Comparison of ENCODE assay signal across 20 cellular contexts in the genomic region with DNA sequence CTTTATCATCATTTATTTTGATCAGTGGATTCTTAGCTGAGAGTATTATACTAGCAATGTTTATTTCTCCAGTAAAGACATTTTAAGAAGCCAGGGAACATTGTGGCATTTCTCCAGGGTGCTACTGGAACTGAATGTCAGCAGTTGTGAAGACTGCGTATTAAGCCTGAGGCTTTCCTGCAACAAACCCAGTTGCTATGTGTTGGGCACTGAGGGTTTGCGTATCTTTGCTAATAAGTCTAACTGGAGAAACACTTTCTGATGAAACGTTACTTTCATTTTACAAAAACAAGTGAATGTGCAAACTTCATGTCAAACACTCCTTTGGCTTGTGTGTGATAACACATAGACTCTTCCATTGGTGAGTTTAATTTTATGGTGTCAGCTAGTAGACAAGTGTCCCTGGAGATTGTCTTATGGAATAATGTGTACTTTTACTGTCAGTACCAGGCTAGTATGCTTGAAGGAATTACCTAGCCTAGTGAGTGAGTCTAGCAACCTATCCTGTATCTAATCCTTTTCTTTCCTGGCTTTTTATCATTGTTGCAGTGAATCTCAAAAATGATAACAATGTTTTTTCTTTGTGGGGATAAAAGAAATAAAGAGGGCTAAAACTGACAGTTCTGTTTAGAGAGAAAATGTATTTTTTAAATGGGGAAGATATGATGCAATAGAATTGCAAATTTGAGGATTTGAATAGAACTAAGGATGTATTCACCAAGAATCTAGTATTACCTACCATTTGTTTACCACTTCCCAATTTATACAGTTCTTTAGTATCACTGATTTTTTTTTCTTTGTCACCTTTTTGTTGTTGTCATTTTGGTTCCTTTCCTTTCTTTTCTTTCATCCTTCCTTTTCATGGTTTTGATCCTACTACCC.
DNase-seq lines count a peak whose midpoint lies in the region; ATAC-seq, FAIRE-seq and TF ChIP-seq lines count a peak whose summit lies in the region.
"Had no signal": no experiment of that assay in that cellular context is flagged by ENCODE, and none has a peak within 500 bp of the region (broad histone marks: within the 10 kb centered on the region; RNA-seq: fewer than 3 reads in every experiment).

No MANE protein-coding gene starts in this region.

- peaks cover 28% of the 10 kb centered on the region for H3K4me1 Mint-ChIP-seq in activated naive CD8-positive, alpha-beta T cell treated with anti-CD3 and anti-CD28 coated beads for 36 hours
- H3K4me1 Mint-ChIP-seq in stimulated activated naive B cell treated with anti-CD40 and anti-IgM and Interleukin-4, amounts not matched to agents 10 μg/mL and 1 μg/mL and 100 μg/mL, for 72 hours: no peaks in the 10 kb centered on the region

- no peak overlapping the region for H3K4me3 ChIP-seq in ascending aorta
- H3K4me3 ChIP-seq: dorsolateral prefrontal cortex, GM23248, lung, SJSA1, upper lobe of left lung had no signal

- ATAC-seq in activated naive CD4-positive, alpha-beta T cell treated with anti-CD3 and anti-CD28 coated beads, Interleukin-2, amount 50 U/mL, for 72 hours: no peak
- no peak for ATAC-seq in stimulated activated naive B cell treated with anti-CD40 and anti-IgM and Interleukin-4, amounts not matched to agents 10 μg/mL and 1 μg/mL and 100 μg/mL, for 72 hours (replicated peaks)
- no peak for ATAC-seq in HG02852 (IDR thresholded peaks at IDR 0.05; ENCODE audit: unreplicated experiment)
- ATAC-seq: natural killer cell, PC-3 had no signal

- TF ChIP-seq CTCF in ascending aorta (IDR thresholded peaks at IDR 0.05): no peak

- H3K36me3 Mint-ChIP-seq in activated naive CD4-positive, alpha-beta T cell treated with anti-CD3 and anti-CD28 coated beads, Interleukin-2, amount 50 U/mL, for 72 hours: peaks cover 12 to 17% of the 10 kb centered on the region in 2 donors
- peaks cover 50% of the 10 kb centered on the region for H3K36me3 Mint-ChIP-seq in activated naive CD8-positive, alpha-beta T cell treated with anti-CD3 and anti-CD28 coated beads for 36 hours
- peaks cover 50 to 77% of the 10 kb centered on the region in 2 donors for H3K36me3 Mint-ChIP-seq in stimulated activated naive B cell treated with anti-CD40 and anti-IgM and Interleukin-4, amounts not matched to agents 10 μg/mL and 1 μg/mL and 100 μg/mL, for 72 hours

- DNase-seq in activated naive CD4-positive, alpha-beta T cell treated with anti-CD3 and anti-CD28 coated beads, Interleukin-2, amount 50 U/mL, for 72 hours (ENCODE audit: low spot score in 2 of 2): no peak
- DNase-seq in activated naive CD4-positive, alpha-beta T cell treated with Interleukin-2 at 50 U/mL for 16 hours: no peak
- no peak for DNase-seq in activated naive CD8-positive, alpha-beta T cell treated with anti-CD3 and anti-CD28 coated beads for 36 hours
- no peak for DNase-seq in stimulated activated naive B cell treated with anti-CD40 and anti-IgM and Interleukin-4, amounts not matched to agents 10 μg/mL and 1 μg/mL and 100 μg/mL, for 72 hours
- DNase-seq in HuH-7 (ENCODE audit: low spot score) (no peak), ascending aorta (ENCODE audit: low spot score in 2 of 2) (no peak)
- DNase-seq: CD4-positive, alpha-beta T cell; dorsolateral prefrontal cortex; GM23248; natural killer cell; NCI-H1694; NCI-H774; PC-3; T1000; upper lobe of left lung had no signal

- H3K9me3 Mint-ChIP-seq in activated naive CD4-positive, alpha-beta T cell treated with anti-CD3 and anti-CD28 coated beads, Interleukin-2, amount 50 U/mL, for 72 hours: no peaks in the 10 kb centered on the region
- H3K9me3 Mint-ChIP-seq in activated naive CD8-positive, alpha-beta T cell treated with anti-CD3 and anti-CD28 coated beads for 36 hours: no peaks in the 10 kb centered on the region
- H3K9me3 Mint-ChIP-seq in stimulated activated naive B cell treated with anti-CD40 and anti-IgM and Interleukin-4, amounts not matched to agents 10 μg/mL and 1 μg/mL and 100 μg/mL, for 72 hours: no peaks in the 10 kb centered on the region
- H3K9me3 Mint-ChIP-seq: CD4-positive, alpha-beta T cell; natural killer cell had no signal

- no peaks in the 10 kb centered on the region for H3K27me3 Mint-ChIP-seq in activated naive CD8-positive, alpha-beta T cell treated with anti-CD3 and anti-CD28 coated beads for 36 hours
- no peaks in the 10 kb centered on the region for H3K27me3 Mint-ChIP-seq in stimulated activated naive B cell treated with anti-CD40 and anti-IgM and Interleukin-4, amounts not matched to agents 10 μg/mL and 1 μg/mL and 100 μg/mL, for 72 hours
- H3K27me3 Mint-ChIP-seq: CD4-positive, alpha-beta T cell had no signal

- H3K4me3 Mint-ChIP-seq in activated naive CD8-positive, alpha-beta T cell treated with anti-CD3 and anti-CD28 coated beads for 36 hours: no peak overlapping the region
- no peak overlapping the region for H3K4me3 Mint-ChIP-seq in stimulated activated naive B cell treated with anti-CD40 and anti-IgM and Interleukin-4, amounts not matched to agents 10 μg/mL and 1 μg/mL and 100 μg/mL, for 72 hours
- H3K4me3 Mint-ChIP-seq: CD4-positive, alpha-beta T cell; natural killer cell had no signal

- no peak overlapping the region for H3K27ac ChIP-seq in ascending aorta
- H3K27ac ChIP-seq: dorsolateral prefrontal cortex, epithelial cell of prostate, GM23248, SJSA1, upper lobe of left lung had no signal

- H3K4me1 ChIP-seq in ascending aorta: no peaks in the 10 kb centered on the region
- H3K4me1 ChIP-seq: SJSA1 had no signal

- H3K27ac Mint-ChIP-seq in activated naive CD4-positive, alpha-beta T cell treated with anti-CD3 and anti-CD28 coated beads, Interleukin-2, amount 50 U/mL, for 72 hours: peak overlapping the region; percentile 25 to 66
- H3K27ac Mint-ChIP-seq in activated naive CD8-positive, alpha-beta T cell treated with anti-CD3 and anti-CD28 coated beads for 36 hours: peak overlapping the region; percentile 36
- peak overlapping the region; percentile 69 for H3K27ac Mint-ChIP-seq in stimulated activated naive B cell treated with anti-CD40 and anti-IgM and Interleukin-4, amounts not matched to agents 10 μg/mL and 1 μg/mL and 100 μg/mL, for 72 hours
- H3K27ac Mint-ChIP-seq: CD4-positive, alpha-beta T cell; natural killer cell had no signal

- FAIRE-seq in islet of Langerhans (lab: Jason Lieb, UNC): peak; percentile 36

- H3K9me3 ChIP-seq in ascending aorta: no peaks in the 10 kb centered on the region
- H3K9me3 ChIP-seq: SJSA1, upper lobe of left lung had no signal

- intact Hi-C loops in ascending aorta (cut with DNase I): no loop called here

- no peaks in the 10 kb centered on the region for H3K27me3 ChIP-seq in ascending aorta
- H3K27me3 ChIP-seq: dorsolateral prefrontal cortex, SJSA1, upper lobe of left lung had no signal

- peaks cover 17 to 82% of the 10 kb centered on the region in 2 donors for H3K36me3 ChIP-seq in ascending aorta
